Comparison of ENCODE assay signal across 8 cellular contexts in the genomic region with DNA sequence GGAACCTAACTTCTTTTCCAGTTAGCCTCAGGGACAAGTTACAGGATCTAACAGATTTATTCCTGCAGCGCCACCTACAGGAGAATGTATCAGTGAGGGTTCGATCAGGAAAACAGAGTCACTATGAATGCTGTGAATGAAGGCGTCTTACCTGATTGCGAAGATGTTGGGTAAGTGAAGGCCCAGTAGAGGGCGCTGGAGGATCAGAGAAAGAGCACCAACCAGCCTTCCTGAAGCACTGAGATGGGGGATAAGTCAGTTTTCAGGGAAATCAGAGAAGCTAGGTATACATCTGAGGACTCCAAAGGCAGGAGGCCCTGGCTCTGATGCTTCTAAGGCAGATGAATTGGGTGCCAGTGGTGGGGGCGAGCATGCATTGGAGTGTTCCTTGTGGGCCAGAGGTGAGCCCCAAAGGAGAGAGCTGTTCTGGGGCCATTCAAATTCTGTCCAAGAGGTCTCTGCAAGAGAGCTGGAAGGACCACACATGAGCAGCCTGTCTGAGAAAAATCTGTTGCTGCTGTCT.
DNase-seq lines count a peak whose midpoint lies in the region; ATAC-seq and TF ChIP-seq lines count a peak whose summit lies in the region.

No MANE protein-coding gene starts in this region.

- WGBS in adrenal gland, 4 donors, result 8 to 12% (median 11%) methylated on average over 6 of the region's 6 CpGs
- WGBS in hepatocyte (ENCODE audit: low lambda C conversion rate, missing lambda C conversion rate), result 9% methylated on average over 6 of the region's 6 CpGs

- H4K20me1 ChIP-seq in hepatocyte (ENCODE audit: insufficient read depth, poor library complexity, severe bottlenecking), result no peaks in the 10 kb centered on the region

- intact Hi-C loops in adrenal gland (cut with DNase I), result no loop called here

- H3K36me3 Mint-ChIP-seq in activated T-cell treated with anti-CD3 and anti-CD28 coated beads, Interleukin-2, amount 50 U/mL, for 4 hours (ENCODE audit: insufficient read depth), result no peaks in the 10 kb centered on the region

- H3K79me2 ChIP-seq in hepatocyte, result no peaks in the 10 kb centered on the region

- no peak overlapping the region for H3K27ac ChIP-seq in adrenal gland
- H3K27ac ChIP-seq in hepatocyte, result no peak overlapping the region

- H3K4me1 ChIP-seq in adrenal gland (replicated peaks in 1 of 2), result no peaks in the 10 kb centered on the region
- no peaks in the 10 kb centered on the region for H3K4me1 ChIP-seq in hepatocyte (ENCODE audit: insufficient read depth)

- H3K4me1 Mint-ChIP-seq in activated T-cell treated with anti-CD3 and anti-CD28 coated beads, Interleukin-2, amount 50 U/mL, for 4 hours (ENCODE audit: low read depth), result no peaks in the 10 kb centered on the region

- no peak overlapping the region for H3K4me2 ChIP-seq in hepatocyte

- no peaks in the 10 kb centered on the region for H3K9me3 ChIP-seq in adrenal gland (replicated peaks in 1 of 3)
- H3K9me3 ChIP-seq in hepatocyte (ENCODE audit: low read depth), result no peaks in the 10 kb centered on the region

- H2AFZ ChIP-seq in hepatocyte, result no peak overlapping the region

- no peaks in the 10 kb centered on the region for H3K27me3 Mint-ChIP-seq in activated T-cell treated with anti-CD3 and anti-CD28 coated beads, Interleukin-2, amount 50 U/mL, for 4 hours (ENCODE audit: low read depth)

- no peak overlapping the region for H3K4me3 Mint-ChIP-seq in activated T-cell treated with anti-CD3 and anti-CD28 coated beads, Interleukin-2, amount 50 U/mL, for 4 hours

- TF ChIP-seq CTCF in adrenal gland (IDR thresholded peaks at IDR 0.05), result peak; percentile 46 to 79 (median 70)
- peak; percentile 99 for TF ChIP-seq CTCF in hepatocyte (IDR thresholded peaks at IDR 0.05; ENCODE audit: poor library complexity)

- no peaks in the 10 kb centered on the region for H3K27me3 ChIP-seq in adrenal gland
- H3K27me3 ChIP-seq in hepatocyte, result no peaks in the 10 kb centered on the region

- no peak for TF ChIP-seq POLR2A in adrenal gland (IDR thresholded peaks at IDR 0.05)

- H3K9me2 ChIP-seq in hepatocyte (replicated peaks; ENCODE audit: insufficient read depth), result no peaks in the 10 kb centered on the region

- ATAC-seq in activated T-cell treated with anti-CD3 and anti-CD28 coated beads, Interleukin-2, amount 50 U/mL, for 4 hours, result no peak
- peak; percentile 100 for ATAC-seq in GM21529 (IDR thresholded peaks at IDR 0.05; ENCODE audit: unreplicated experiment)

- peak; percentile 56 to 62 for DNase-seq in activated T-cell treated with anti-CD3 and anti-CD28 coated beads, Interleukin-2, amount 50 U/mL, for 48 hours
- no peak for DNase-seq in activated T-cell treated with anti-CD3 and anti-CD28 coated beads, Interleukin-2, amount 50 U/mL, for 4 hours
- DNase-seq in HS-27A (ENCODE audit: low read depth) (peak; percentile 50), NCI-H82 (lab: John Stamatoyannopoulos, UW) (peak; percentile 97), adrenal gland (peak; percentile 62 to 92 (median 73)), hepatocyte (ENCODE audit: low spot score) (peak; percentile 96), skeletal muscle cell (ENCODE audit: low read depth) (peak; percentile 72)

- H3K4me3 ChIP-seq in adrenal gland, result no peak overlapping the region
- no peak overlapping the region for H3K4me3 ChIP-seq in hepatocyte
- no peak overlapping the region for H3K4me3 ChIP-seq in skeletal muscle cell (ENCODE audit: low read depth, low read length)

- H3K9me3 Mint-ChIP-seq in activated T-cell treated with anti-CD3 and anti-CD28 coated beads, Interleukin-2, amount 50 U/mL, for 4 hours, result no peaks in the 10 kb centered on the region

- no peaks in the 10 kb centered on the region for H3K36me3 ChIP-seq in adrenal gland (replicated peaks in 1 of 2)
- no peaks in the 10 kb centered on the region for H3K36me3 ChIP-seq in hepatocyte (replicated peaks; ENCODE audit: insufficient read depth, low read depth)
